ENCODE assay signal across 1 cellular context in genomic region chr18:25351280-25351772, GRCh38.
TF ChIP-seq lines count a peak whose summit lies in the region.

No MANE protein-coding gene starts in this region.

TF ChIP-seq in HepG2, 621 proteins besides CTCF, POLR2A, EP300 and RAD21 (continued from another document):
- TF ChIP-seq ZNF574 (CRISPR knock-in tag; IDR thresholded peaks at IDR 0.05) (no peak), TBX3 (IDR thresholded peaks at IDR 0.05; ENCODE audit: borderline replicate concordance) (no peak), ZBTB25 (CRISPR knock-in tag; IDR thresholded peaks at IDR 0.05) (no peak), ZMYM3 (CRISPR knock-in tag; IDR thresholded peaks at IDR 0.05) (no peak), ZNF547 (CRISPR knock-in tag; IDR thresholded peaks at IDR 0.05) (no peak), NFKBIZ (CRISPR knock-in tag; IDR thresholded peaks at IDR 0.05) (no peak), ZNF615 (CRISPR knock-in tag; IDR thresholded peaks at IDR 0.05; ENCODE audit: borderline replicate concordance) (no peak), ZNF180 (CRISPR knock-in tag; IDR thresholded peaks at IDR 0.05; ENCODE audit: borderline replicate concordance, low read depth) (no peak), GTF2F1 (IDR thresholded peaks at IDR 0.05; ENCODE audit: low read length) (no peak), MEIS2 (CRISPR knock-in tag; IDR thresholded peaks at IDR 0.05) (no peak), ZNF709 (CRISPR knock-in tag; IDR thresholded peaks at IDR 0.05) (no peak), ZNF788 (CRISPR knock-in tag; IDR thresholded peaks at IDR 0.05; ENCODE audit: borderline replicate concordance) (no peak), E2F5 (CRISPR knock-in tag; conservative IDR thresholded peaks at IDR 0.05) (no peak), TEF (CRISPR knock-in tag; IDR thresholded peaks at IDR 0.05) (no peak), ZNF276 (CRISPR knock-in tag; IDR thresholded peaks at IDR 0.05; ENCODE audit: low read depth) (no peak), STAG1 (CRISPR knock-in tag; IDR thresholded peaks at IDR 0.05) (no peak)
